In the genomic region with DNA sequence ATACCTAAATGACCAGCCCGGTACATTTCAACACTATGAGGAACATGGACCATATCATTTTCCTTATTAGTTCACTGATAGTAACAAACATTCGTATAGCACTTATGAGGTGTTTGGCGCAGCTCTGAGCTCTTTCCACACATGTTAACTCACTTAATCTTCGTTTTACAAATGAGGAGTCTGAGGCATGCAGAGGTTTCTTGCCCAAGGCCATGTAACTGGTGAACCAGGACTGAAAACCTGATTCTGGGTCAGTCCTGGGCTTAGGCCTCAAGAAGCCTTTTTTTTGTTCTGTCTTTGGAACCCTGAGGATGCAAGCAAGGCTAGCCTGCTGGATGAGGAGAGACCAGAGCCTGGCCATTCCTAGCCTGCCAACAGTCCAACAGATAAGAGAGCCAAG, we compare ENCODE assay signal across 1 cellular context.
TF ChIP-seq lines count a peak whose summit lies in the region.

No MANE protein-coding gene starts in this region.

TF ChIP-seq in IMR-90, 13 proteins besides CTCF, POLR2A, EP300 and RAD21 (continued from another document):
- TF ChIP-seq, protein P1, sequence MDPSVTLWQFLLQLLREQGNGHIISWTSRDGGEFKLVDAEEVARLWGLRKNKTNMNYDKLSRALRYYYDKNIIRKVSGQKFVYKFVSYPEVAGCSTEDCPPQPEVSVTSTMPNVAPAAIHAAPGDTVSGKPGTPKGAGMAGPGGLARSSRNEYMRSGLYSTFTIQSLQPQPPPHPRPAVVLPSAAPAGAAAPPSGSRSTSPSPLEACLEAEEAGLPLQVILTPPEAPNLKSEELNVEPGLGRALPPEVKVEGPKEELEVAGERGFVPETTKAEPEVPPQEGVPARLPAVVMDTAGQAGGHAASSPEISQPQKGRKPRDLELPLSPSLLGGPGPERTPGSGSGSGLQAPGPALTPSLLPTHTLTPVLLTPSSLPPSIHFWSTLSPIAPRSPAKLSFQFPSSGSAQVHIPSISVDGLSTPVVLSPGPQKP (IDR thresholded peaks at IDR 0.05; ENCODE audit: borderline replicate concordance, low read depth, low read length): no peak
- TF ChIP-seq FOS (IDR thresholded peaks at IDR 0.05; ENCODE audit: low read depth, low read length) (no peak), MAFK (IDR thresholded peaks at IDR 0.05; ENCODE audit: low read depth, low read length) (no peak), RFX5 (IDR thresholded peaks at IDR 0.05; ENCODE audit: low read depth, low read length) (no peak)
- TF ChIP-seq, protein P2, sequence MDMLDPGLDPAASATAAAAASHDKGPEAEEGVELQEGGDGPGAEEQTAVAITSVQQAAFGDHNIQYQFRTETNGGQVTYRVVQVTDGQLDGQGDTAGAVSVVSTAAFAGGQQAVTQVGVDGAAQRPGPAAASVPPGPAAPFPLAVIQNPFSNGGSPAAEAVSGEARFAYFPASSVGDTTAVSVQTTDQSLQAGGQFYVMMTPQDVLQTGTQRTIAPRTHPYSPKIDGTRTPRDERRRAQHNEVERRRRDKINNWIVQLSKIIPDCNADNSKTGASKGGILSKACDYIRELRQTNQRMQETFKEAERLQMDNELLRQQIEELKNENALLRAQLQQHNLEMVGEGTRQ (IDR thresholded peaks at IDR 0.05; ENCODE audit: low read depth, low read length): no peak
